16 cellular contexts compared by ENCODE assay signal in genomic region chr4:83589283-83589682, GRCh38. TPM values are rescaled to one million over a fixed set of nuclear protein-coding genes. Genes with fewer than 3 reads are reported as not detected.
DNase-seq lines count a peak whose midpoint lies in the region; ATAC-seq and TF ChIP-seq lines count a peak whose summit lies in the region.
"Had no signal": no experiment of that assay in that cellular context is flagged by ENCODE, and none has a peak within 500 bp of the region (broad histone marks: within the 10 kb centered on the region; RNA-seq: fewer than 3 reads in every experiment).

No MANE protein-coding gene starts in this region.

- no peak overlapping the region for H2BK15ac ChIP-seq in mesendoderm (replicated peaks; ENCODE audit: low read depth)

- H2AK5ac ChIP-seq in mesendoderm (ENCODE audit: low read length), result no peak overlapping the region

- no peak overlapping the region for H3K4me2 ChIP-seq in mesendoderm (ENCODE audit: low read length)
- H3K4me2 ChIP-seq: BLaER1 had no signal

- no peaks in the 10 kb centered on the region for H3K79me1 ChIP-seq in mesendoderm (ENCODE audit: low read length)

- no peak for ATAC-seq in GM21390 (IDR thresholded peaks at IDR 0.05; ENCODE audit: unreplicated experiment)

- DNase-seq in COR-L47 (lab: John Stamatoyannopoulos, UW), result peak; percentile 39
- DNase-seq in NCI-H774 (lab: John Stamatoyannopoulos, UW), result peak; percentile 26
- DNase-seq in mesendoderm, result peak; percentile 10
- DNase-seq in posterior vena cava (ENCODE audit: low spot score), result no peak
- no peak for DNase-seq in T1000 (lab: John Stamatoyannopoulos, UW)
- no peak for DNase-seq in iPS-NIHi11 (ENCODE audit: low spot score)
- DNase-seq: HCEC 1CT, Kasumi-1, NCI-H1436 treated with DMSO at 0.1 percent for 48 hours, NCI-H2171 treated with DMSO at 0.1 percent for 48 hours, NCI-H524, Peyer's patch, Right ventricle myocardium superior had no signal

- no peak overlapping the region for H4K5ac ChIP-seq in mesendoderm (ENCODE audit: low read length)

- no peak overlapping the region for H2BK5ac ChIP-seq in mesendoderm (ENCODE audit: low read length)

- no peaks in the 10 kb centered on the region for H3K27me3 ChIP-seq in mesendoderm (ENCODE audit: insufficient read depth, low read length, poor library complexity)
- H3K27me3 ChIP-seq: BLaER1, Peyer's patch had no signal

- no peaks in the 10 kb centered on the region for H3K36me3 ChIP-seq in HEK293 (ENCODE audit: control insufficient read depth in 2 of 2, insufficient read depth in 1 of 2, low read length in 2 of 2)
- H3K36me3 ChIP-seq in mesendoderm (ENCODE audit: control insufficient read depth, insufficient read depth, low read length), result no peaks in the 10 kb centered on the region
- H3K36me3 ChIP-seq: BLaER1 had no signal

- H4K8ac ChIP-seq in mesendoderm (ENCODE audit: low read depth, low read length), result no peak overlapping the region

- intact Hi-C loops in posterior vena cava (cut with DNase I), result loop anchor here in 1 of 2 donors (5.0 kb wide), 1 partner anchor 1802 kb away; no protein-coding TSS in a partner anchor

- CTCF ChIA-PET in HEK293 (lab: Yijun Ruan, JAX), result interaction anchor here (1.0 kb wide), 1 partner anchor 56 kb away, joined by 3 read pairs; no protein-coding TSS in a partner anchor

- no peak overlapping the region for H2BK120ac ChIP-seq in mesendoderm (ENCODE audit: low read depth, low read length)

- H3K23ac ChIP-seq in mesendoderm (ENCODE audit: low read length), result no peak overlapping the region

- POLR2A ChIA-PET in HEK293 (lab: Yijun Ruan, JAX), result no interaction called here

- no peak overlapping the region for H3K4ac ChIP-seq in mesendoderm (ENCODE audit: low read depth, low read length)

- H3K9me3 ChIP-seq in HEK293 (ENCODE audit: control insufficient read depth, insufficient read depth, low read depth, low read length), result no peaks in the 10 kb centered on the region
- H3K9me3 ChIP-seq: BLaER1, Peyer's patch had no signal

- no peak overlapping the region for H3K56ac ChIP-seq in mesendoderm (ENCODE audit: low read length)

- H3K79me2 ChIP-seq in mesendoderm (ENCODE audit: control insufficient read depth, insufficient read depth, low read length), result no peaks in the 10 kb centered on the region

- H3K4me3 ChIP-seq in HEK293 (ENCODE audit: low read depth, low read length), result no peak overlapping the region
- H3K4me3 ChIP-seq in mesendoderm (ENCODE audit: low read length), result no peak overlapping the region
- H3K4me3 ChIP-seq: BLaER1, Peyer's patch had no signal

- no peak overlapping the region for H3K9ac ChIP-seq in mesendoderm (ENCODE audit: low read length)
- H3K9ac ChIP-seq: BLaER1 had no signal

- H3K4me1 ChIP-seq in HEK293 (ENCODE audit: control insufficient read depth, insufficient read depth, low read length), result no peaks in the 10 kb centered on the region
- H3K4me1 ChIP-seq in mesendoderm (ENCODE audit: control insufficient read depth, low read depth, low read length), result no peaks in the 10 kb centered on the region
- H3K4me1 ChIP-seq: BLaER1, Peyer's patch had no signal

- no peak for TF ChIP-seq CTCF in HEK293 (tag by site-specific recombination; IDR thresholded peaks at IDR 0.05)

- H3K27ac ChIP-seq in HEK293 (ENCODE audit: extremely low read depth, low read depth, low read length) (no peak overlapping the region), mesendoderm (ENCODE audit: low read depth, low read length) (no peak overlapping the region)
- H3K27ac ChIP-seq: BLaER1, Peyer's patch had no signal

- H3K18ac ChIP-seq in mesendoderm (ENCODE audit: low read length), result no peak overlapping the region

- WGBS in mesendoderm (ENCODE audit: extremely low coverage, insufficient coverage, low lambda C conversion rate), result no CpG with 5 or more reads among the region's 3 CpGs

TF ChIP-seq in HEK293, 187 proteins besides CTCF, POLR2A, EP300 and RAD21:
- TF ChIP-seq ZNF664 (tag by site-specific recombination; IDR thresholded peaks at IDR 0.05) (no peak), FEZF1 (tag by site-specific recombination; IDR thresholded peaks at IDR 0.05) (0 out of 2 replicates have a peak, but pooled peaks have one; percentile 6)

RNA-seq across cellular contexts. Expression of gene GPAT3, which starts 53.4 kb away (rescaled TPM):
- polyA plus RNA-seq in mesendoderm (2013, experiment 1 of 2), result 1.2 TPM
- polyA plus RNA-seq in mesendoderm (2013, experiment 2 of 2), result 1.2 TPM
- total RNA-seq in posterior vena cava, result 1 to 10 TPM; 3.4 to 4.3 TPM

Comparison
In these comparisons a context has a peak if more than half of its experiments do, and no peak if none do; other contexts are left out.
1. DNase-seq: peak in COR-L47 (single experiment), NCI-H774 (single experiment) and mesendoderm (single experiment); none in posterior vena cava (single experiment), T1000 (single experiment) and iPS-NIHi11 (single experiment).